Comparison of ENCODE assay signal across 16 cellular contexts in the genomic region with DNA sequence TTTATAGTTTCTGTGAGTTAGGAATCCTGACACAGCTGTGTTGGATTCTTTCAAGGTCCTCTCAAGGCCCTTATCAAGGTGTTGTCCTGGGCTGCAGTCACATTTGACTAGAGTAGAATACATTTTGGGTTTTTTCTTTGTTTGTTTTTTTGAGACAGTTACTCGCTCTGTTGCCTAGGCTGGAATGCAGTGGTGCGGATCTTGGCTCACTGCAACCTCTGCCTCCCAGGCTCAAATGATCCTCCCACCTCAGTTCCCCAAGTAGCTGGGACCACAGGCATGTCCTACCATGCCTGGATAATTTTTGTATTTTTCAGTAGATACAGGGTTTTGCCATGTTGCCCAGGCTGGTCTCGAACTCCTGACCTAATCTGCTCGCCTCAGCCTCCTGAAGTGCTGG. TPM values are rescaled to one million over a fixed set of nuclear protein-coding genes. Genes with fewer than 3 reads are reported as not detected.
"Had no signal": no experiment of that assay in that cellular context is flagged by ENCODE, and none has a peak within 500 bp of the region (broad histone marks: within the 10 kb centered on the region; RNA-seq: fewer than 3 reads in every experiment).

No MANE protein-coding gene starts in this region.

- DNase-seq: activated CD4-positive, alpha-beta T cell treated with anti-CD3 and anti-CD28 coated beads for 48 hours; activated CD8-positive, alpha-beta T cell treated with anti-CD3 and anti-CD28 coated beads for 36 hours; activated gamma-delta T cell; activated naive CD8-positive, alpha-beta T cell treated with anti-CD3 and anti-CD28 coated beads for 36 hours; activated T-cell treated with anti-CD3 and anti-CD28 coated beads, Interleukin-2, amount 50 U/mL, for 4 hours; occipital lobe; right lobe of liver; stimulated activated naive CD8-positive, alpha-beta T cell treated with anti-CD3 and anti-CD28 coated beads, Interleukin-15, Interleukin-2, amounts not matched to agents 100 U/mL and 50 U/mL, for 24 hours; trophoblast cell had no signal

- H3K4me3 Mint-ChIP-seq: activated CD8-positive, alpha-beta T cell treated with anti-CD3 and anti-CD28 coated beads for 36 hours; activated naive CD8-positive, alpha-beta T cell treated with anti-CD3 and anti-CD28 coated beads for 36 hours; activated T-cell treated with anti-CD3 and anti-CD28 coated beads, Interleukin-2, amount 50 U/mL, for 4 hours; natural killer cell treated with Interleukin-12 subunit alpha and Interleukin-12 subunit beta and Interleukin-15 and Interleukin-18, amount 100 ng/mL, for 72 hours; T-helper 1 cell treated with Interleukin-12 subunit alpha and Interleukin-12 subunit beta and Interleukin-4 antibody, amounts not matched to agents 30 μg/mL and 1 μg/mL, for 36 hours; WTC11 had no signal

- ATAC-seq: activated CD8-positive, alpha-beta T cell treated with anti-CD3 and anti-CD28 coated beads for 36 hours; activated T-cell treated with anti-CD3 and anti-CD28 coated beads, Interleukin-2, amount 50 U/mL, for 4 hours; natural killer cell treated with Interleukin-12 subunit alpha and Interleukin-12 subunit beta and Interleukin-15 and Interleukin-18, amount 100 ng/mL, for 72 hours; right lobe of liver; stimulated activated naive CD8-positive, alpha-beta T cell treated with anti-CD3 and anti-CD28 coated beads, Interleukin-15, Interleukin-2, amounts not matched to agents 100 U/mL and 50 U/mL, for 24 hours; WTC11 had no signal

- H3K9me3 Mint-ChIP-seq: activated CD8-positive, alpha-beta T cell treated with anti-CD3 and anti-CD28 coated beads for 36 hours; activated naive CD8-positive, alpha-beta T cell treated with anti-CD3 and anti-CD28 coated beads for 36 hours; activated T-cell treated with anti-CD3 and anti-CD28 coated beads, Interleukin-2, amount 50 U/mL, for 4 hours; natural killer cell treated with Interleukin-12 subunit alpha and Interleukin-12 subunit beta and Interleukin-15 and Interleukin-18, amount 100 ng/mL, for 72 hours; T-helper 1 cell treated with Interleukin-12 subunit alpha and Interleukin-12 subunit beta and Interleukin-4 antibody, amounts not matched to agents 30 μg/mL and 1 μg/mL, for 36 hours; WTC11 had no signal

- H3K4me1 ChIP-seq: prostate gland had no signal

- H3K4me1 Mint-ChIP-seq: WTC11 had no signal

- H3K27me3 ChIP-seq: right lobe of liver had no signal

- H3K27me3 Mint-ChIP-seq: activated CD8-positive, alpha-beta T cell treated with anti-CD3 and anti-CD28 coated beads for 36 hours; activated naive CD8-positive, alpha-beta T cell treated with anti-CD3 and anti-CD28 coated beads for 36 hours; natural killer cell treated with Interleukin-12 subunit alpha and Interleukin-12 subunit beta and Interleukin-15 and Interleukin-18, amount 100 ng/mL, for 72 hours had no signal

- H3K27ac ChIP-seq: prostate gland, right lobe of liver had no signal

- H3K27ac Mint-ChIP-seq: activated CD8-positive, alpha-beta T cell treated with anti-CD3 and anti-CD28 coated beads for 36 hours; activated naive CD8-positive, alpha-beta T cell treated with anti-CD3 and anti-CD28 coated beads for 36 hours; natural killer cell treated with Interleukin-12 subunit alpha and Interleukin-12 subunit beta and Interleukin-15 and Interleukin-18, amount 100 ng/mL, for 72 hours; T-helper 1 cell treated with Interleukin-12 subunit alpha and Interleukin-12 subunit beta and Interleukin-4 antibody, amounts not matched to agents 30 μg/mL and 1 μg/mL, for 36 hours; WTC11 had no signal

- H3K4me3 ChIP-seq: prostate gland, right lobe of liver had no signal

- H3K9me3 ChIP-seq: prostate gland, right lobe of liver had no signal

RNA-seq across cellular contexts. Expression of gene APOBEC2, which starts 35.4 kb away (rescaled TPM):
- total RNA-seq: activated CD8-positive, alpha-beta T cell treated with anti-CD3 and anti-CD28 coated beads for 36 hours; activated naive CD8-positive, alpha-beta T cell treated with anti-CD3 and anti-CD28 coated beads for 36 hours; activated T-cell treated with anti-CD3 and anti-CD28 coated beads, Interleukin-2, amount 50 U/mL, for 4 hours; chondrocyte; dermis microvascular lymphatic vessel endothelial cell; epithelial cell of proximal tubule; natural killer cell treated with Interleukin-12 subunit alpha and Interleukin-12 subunit beta and Interleukin-15 and Interleukin-18, amount 100 ng/mL, for 72 hours; right lobe of liver; WTC11 had no signal

RNA-seq across cellular contexts. Expression of gene TSPO2, which starts 46.2 kb away (rescaled TPM):
- total RNA-seq: activated CD8-positive, alpha-beta T cell treated with anti-CD3 and anti-CD28 coated beads for 36 hours; activated naive CD8-positive, alpha-beta T cell treated with anti-CD3 and anti-CD28 coated beads for 36 hours; activated T-cell treated with anti-CD3 and anti-CD28 coated beads, Interleukin-2, amount 50 U/mL, for 4 hours; chondrocyte; dermis microvascular lymphatic vessel endothelial cell; epithelial cell of proximal tubule; natural killer cell treated with Interleukin-12 subunit alpha and Interleukin-12 subunit beta and Interleukin-15 and Interleukin-18, amount 100 ng/mL, for 72 hours; occipital lobe; prostate gland; WTC11 had no signal
